Comparison of ENCODE assay signal across 11 cellular contexts in the genomic region with DNA sequence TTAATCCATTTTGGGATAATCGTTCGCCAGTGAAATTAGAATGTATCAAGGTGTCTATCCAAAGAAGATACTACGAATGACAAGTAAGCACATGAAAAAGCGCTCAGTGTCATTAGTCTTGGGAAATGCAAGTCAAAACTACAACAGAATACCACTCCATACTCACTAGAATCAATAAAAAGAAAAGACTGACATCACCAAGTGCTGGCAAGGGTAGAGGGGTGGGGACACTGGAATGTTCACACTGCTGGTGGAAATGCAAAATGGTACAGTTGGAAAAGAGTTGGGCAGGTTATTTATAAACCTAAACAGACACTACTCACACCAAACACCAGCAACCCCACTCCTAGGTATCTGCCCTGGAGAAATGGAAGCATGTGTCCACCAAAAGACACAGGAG. TPM values are rescaled to one million over a fixed set of nuclear protein-coding genes. Genes with fewer than 3 reads are reported as not detected.
DNase-seq lines count a peak whose midpoint lies in the region; ATAC-seq and TF ChIP-seq lines count a peak whose summit lies in the region.
"Had no signal": no experiment of that assay in that cellular context is flagged by ENCODE, and none has a peak within 500 bp of the region (broad histone marks: within the 10 kb centered on the region; RNA-seq: fewer than 3 reads in every experiment).

No MANE protein-coding gene starts in this region.

- intact Hi-C loops in ascending aorta (cut with DNase I): no loop called here

- no peak for DNase-seq in activated T-cell treated with anti-CD3 and anti-CD28 coated beads, Interleukin-2, amount 50 U/mL, for 24 hours
- no peak for DNase-seq in activated T-cell treated with anti-CD3 and anti-CD28 coated beads, Interleukin-2, amount 50 U/mL, for 1 hour
- DNase-seq in ascending aorta (ENCODE audit: low spot score in 2 of 2): no peak
- no peak for DNase-seq in memory B cell (ENCODE audit: low spot score in 2 of 2)
- DNase-seq in thoracic aorta (ENCODE audit: low spot score): no peak
- DNase-seq in NCI-H2081 (lab: John Stamatoyannopoulos, UW): no peak
- DNase-seq in midbrain (lab: John Stamatoyannopoulos, UW): no peak
- DNase-seq in GF-D8 (lab: John Stamatoyannopoulos, UW): no peak
- DNase-seq: amygdala; stimulated activated CD4-positive, alpha-beta T cell treated with anti-CD3 and anti-CD28 coated beads, Interleukin-2, amount 100 ng/mL, for 24 hours had no signal

- H3K36me3 ChIP-seq in ascending aorta: peaks cover 29 to 47% of the 10 kb centered on the region in 2 donors
- peaks cover 3% of the 10 kb centered on the region for H3K36me3 ChIP-seq in thoracic aorta

- H3K9me3 Mint-ChIP-seq in activated T-cell treated with anti-CD3 and anti-CD28 coated beads, Interleukin-2, amount 50 U/mL, for 24 hours: no peaks in the 10 kb centered on the region
- H3K9me3 Mint-ChIP-seq in memory B cell: no peaks in the 10 kb centered on the region

- H3K4me1 ChIP-seq in ascending aorta (peaks cover 53 to 97% of the 10 kb centered on the region in 2 donors), thoracic aorta (ENCODE audit: control insufficient read depth in 1 of 2, low read depth in 2 of 2) (peaks cover 83 to 98% of the 10 kb centered on the region in 2 donors)

- peaks cover 100% of the 10 kb centered on the region for H3K4me1 Mint-ChIP-seq in activated T-cell treated with anti-CD3 and anti-CD28 coated beads, Interleukin-2, amount 50 U/mL, for 24 hours (ENCODE audit: low read depth)
- peaks cover 73% of the 10 kb centered on the region for H3K4me1 Mint-ChIP-seq in memory B cell

- H3K9me3 ChIP-seq in ascending aorta (no peaks in the 10 kb centered on the region), thoracic aorta (no peaks in the 10 kb centered on the region)
- H3K9me3 ChIP-seq: mucosa of descending colon had no signal

- H3K4me3 Mint-ChIP-seq in activated T-cell treated with anti-CD3 and anti-CD28 coated beads, Interleukin-2, amount 50 U/mL, for 24 hours: peak overlapping the region; percentile 63
- H3K4me3 Mint-ChIP-seq in memory B cell: no peak overlapping the region

- H3K27ac Mint-ChIP-seq in activated T-cell treated with anti-CD3 and anti-CD28 coated beads, Interleukin-2, amount 50 U/mL, for 24 hours: peak overlapping the region; percentile 95
- H3K27ac Mint-ChIP-seq in memory B cell: peak overlapping the region; percentile 89

- no peak for ATAC-seq in memory B cell (ENCODE audit: low read depth)
- peak; percentile 33 for ATAC-seq in thoracic aorta (ENCODE audit: insufficient number of reproducible peaks, low FRiP score, low read depth)
- ATAC-seq: mucosa of descending colon had no signal

- H3K4me3 ChIP-seq in ascending aorta (peak overlapping the region in 1 of 2 donors; percentile 48), thoracic aorta (peak overlapping the region; percentile 67)
- H3K4me3 ChIP-seq: mucosa of descending colon had no signal

- H3K27me3 ChIP-seq in ascending aorta (no peaks in the 10 kb centered on the region), thoracic aorta (replicated peaks; ENCODE audit: insufficient read depth) (no peaks in the 10 kb centered on the region)

- peaks cover 97% of the 10 kb centered on the region for H3K36me3 Mint-ChIP-seq in activated T-cell treated with anti-CD3 and anti-CD28 coated beads, Interleukin-2, amount 50 U/mL, for 24 hours (ENCODE audit: low read depth)
- H3K36me3 Mint-ChIP-seq in memory B cell: peaks cover 15% of the 10 kb centered on the region

- TF ChIP-seq CTCF in ascending aorta (IDR thresholded peaks at IDR 0.05) (no peak), thoracic aorta (IDR thresholded peaks at IDR 0.05) (no peak)

- H3K27ac ChIP-seq in ascending aorta: peak overlapping the region; percentile 89 to 93
- peak overlapping the region; percentile 84 to 90 for H3K27ac ChIP-seq in thoracic aorta

- H3K27me3 Mint-ChIP-seq in activated T-cell treated with anti-CD3 and anti-CD28 coated beads, Interleukin-2, amount 50 U/mL, for 24 hours: no peaks in the 10 kb centered on the region
- H3K27me3 Mint-ChIP-seq in memory B cell: no peaks in the 10 kb centered on the region

RNA-seq across cellular contexts. Expression of gene WDR1, which starts 11.2 kb away (rescaled TPM):
- total RNA-seq in ascending aorta (216 TPM), thoracic aorta (100 to 1,000 TPM; 263 to 408 TPM)
